10 cellular contexts compared by ENCODE assay signal in genomic region chrX:47662144-47662657, GRCh38. TPM values are rescaled to one million over a fixed set of nuclear protein-coding genes. Genes with fewer than 3 reads are reported as not detected.
A peak's percentile ranks its signal among the peaks of the same experiment; 100 is the strongest.
DNase-seq lines count a peak whose midpoint lies in the region; ATAC-seq and TF ChIP-seq lines count a peak whose summit lies in the region.
"Had no signal": no experiment of that assay in that cellular context is flagged by ENCODE, and none has a peak within 500 bp of the region (broad histone marks: within the 10 kb centered on the region; RNA-seq: fewer than 3 reads in every experiment).

No MANE protein-coding gene starts in this region.

- no peaks in the 10 kb centered on the region for H3K9me2 ChIP-seq in OCI-LY7 (ENCODE audit: insufficient read depth, low read length)

- H3K4me2 ChIP-seq in IMR-90 (ENCODE audit: low read depth, low read length): peak overlapping the region; percentile 19
- no peak overlapping the region for H3K4me2 ChIP-seq in OCI-LY7 (ENCODE audit: low read length)

- TF ChIP-seq CTCF in IMR-90 (conservative IDR thresholded peaks at IDR 0.05; ENCODE audit: low read depth, low read length) (no peak), OCI-LY7 (conservative IDR thresholded peaks at IDR 0.05; ENCODE audit: low read length) (no peak)

- H3K27ac ChIP-seq in IMR-90 (ENCODE audit: insufficient read depth, low read length) (peak overlapping the region; percentile 65), OCI-LY7 (ENCODE audit: low read depth, low read length, poor library complexity, severe bottlenecking) (no peak overlapping the region)

- peak overlapping the region; percentile 66 for H3K4me3 Mint-ChIP-seq in activated T-helper 1 cell treated with anti-CD3 and anti-CD28 coated beads, Interleukin-12 subunit alpha, Interleukin-12 subunit beta, Interleukin-2, Interleukin-4 antibody, amounts not matched to agents 30 ng/mL and 10 ng/mL and 1 ng/mL, durations not matched to agents 14 hours and 24 hours and 36 hours

- H2BK5ac ChIP-seq in IMR-90 (ENCODE audit: low read depth, low read length, poor library complexity, severe bottlenecking): peak overlapping the region; percentile 88

- DNase-seq in AG08395 (ENCODE audit: low spot score) (peak; percentile 70), IMR-90 (peak; percentile 93), kidney tubule cell (ENCODE audit: low spot score) (peak; percentile 95), NCI-H446 (lab: John Stamatoyannopoulos, UW) (no peak), OCI-LY7 (ENCODE audit: low spot score) (no peak), germinal center (ENCODE audit: low spot score) (no peak)
- no peak for DNase-seq in activated T-helper 1 cell treated with anti-CD3 and anti-CD28 coated beads, Interleukin-12 subunit alpha, Interleukin-12 subunit beta, Interleukin-2, Interleukin-4 antibody, amounts not matched to agents 30 ng/mL and 10 ng/mL and 1 ng/mL, durations not matched to agents 14 hours and 24 hours and 36 hours (ENCODE audit: low spot score)
- DNase-seq: NCI-H2029 treated with DMSO at 0.1 percent for 48 hours, small intestine had no signal

- H3K9ac ChIP-seq in IMR-90 (ENCODE audit: low read depth, low read length): no peak overlapping the region

- H2AK5ac ChIP-seq in IMR-90 (ENCODE audit: low read depth, low read length): peak overlapping the region; percentile 80

- H3K4me1 ChIP-seq in IMR-90 (ENCODE audit: control insufficient read depth, insufficient read depth, low read length) (peaks cover 4% of the 10 kb centered on the region; the same call in 1 of the 2 replicates), OCI-LY7 (ENCODE audit: insufficient read depth, low read length, poor library complexity, severe bottlenecking) (peaks cover 16% of the 10 kb centered on the region)

- H2BK120ac ChIP-seq in IMR-90 (ENCODE audit: low read depth, low read length): peak overlapping the region; percentile 97

- TF ChIP-seq POLR2A in IMR-90 (IDR thresholded peaks at IDR 0.05; ENCODE audit: low read depth, low read length): peak; percentile 31; the same call in 1 of the 2 replicates

- no peaks in the 10 kb centered on the region for H3K27me3 ChIP-seq in IMR-90 (ENCODE audit: control insufficient read depth, insufficient read depth, low read length)

- peak overlapping the region; percentile 88 for H2BK20ac ChIP-seq in IMR-90 (ENCODE audit: low read depth, low read length)

- ATAC-seq in IMR-90 (ENCODE audit: low read depth) (peak; percentile 27), HG02759 (IDR thresholded peaks at IDR 0.05; ENCODE audit: unreplicated experiment) (no peak)

- H3K79me1 ChIP-seq in IMR-90 (ENCODE audit: low read depth in 1 of 2, low read length in 2 of 2): peaks cover 11 to 14% of the 10 kb centered on the region in 2 experiments

- POLR2A ChIA-PET in IMR-90 (lab: Charles Lee; ENCODE audit: unreplicated experiment): no interaction called here
- POLR2A ChIA-PET in OCI-LY7 (lab: Charles Lee): interaction anchor here (0.9 kb wide), 1 partner anchor 9 kb away, joined by 3 read pairs; no protein-coding TSS in a partner anchor

- peak overlapping the region; percentile 15 for H3K18ac ChIP-seq in IMR-90 (ENCODE audit: low read depth, low read length)

- dilution Hi-C loops in IMR-90 (cut with HindIII; ENCODE audit: low sequenced_read_pairs, unreplicated experiment): no loop called here

- no peak for TF ChIP-seq RAD21 in IMR-90 (IDR thresholded peaks at IDR 0.05; ENCODE audit: low read length)

- H4K20me1 ChIP-seq in IMR-90 (ENCODE audit: insufficient read depth, low read length) (no peaks in the 10 kb centered on the region), OCI-LY7 (ENCODE audit: insufficient read depth, low read length) (no peaks in the 10 kb centered on the region)

- H3K9me3 Mint-ChIP-seq in activated T-helper 1 cell treated with anti-CD3 and anti-CD28 coated beads, Interleukin-12 subunit alpha, Interleukin-12 subunit beta, Interleukin-2, Interleukin-4 antibody, amounts not matched to agents 30 ng/mL and 10 ng/mL and 1 ng/mL, durations not matched to agents 14 hours and 24 hours and 36 hours: peaks cover 4% of the 10 kb centered on the region

- peak overlapping the region; percentile 79 to 96 for H4K8ac ChIP-seq in IMR-90 (ENCODE audit: low read depth in 2 of 2, low read length in 2 of 2)

- peak overlapping the region; percentile 57 for H3K56ac ChIP-seq in IMR-90 (ENCODE audit: extremely low read depth, insufficient read depth, low read length)

- H3K9me3 ChIP-seq in IMR-90 (ENCODE audit: control insufficient read depth, insufficient read depth, low read length) (no peaks in the 10 kb centered on the region), OCI-LY7 (ENCODE audit: low read length) (no peaks in the 10 kb centered on the region)

- peaks cover 20% of the 10 kb centered on the region for H3K36me3 Mint-ChIP-seq in activated T-helper 1 cell treated with anti-CD3 and anti-CD28 coated beads, Interleukin-12 subunit alpha, Interleukin-12 subunit beta, Interleukin-2, Interleukin-4 antibody, amounts not matched to agents 30 ng/mL and 10 ng/mL and 1 ng/mL, durations not matched to agents 14 hours and 24 hours and 36 hours (ENCODE audit: low read depth)

- H2AFZ ChIP-seq in IMR-90 (replicated peaks; ENCODE audit: low read length, poor library complexity): peak overlapping the region; percentile 82
- H2AFZ ChIP-seq in OCI-LY7 (ENCODE audit: low read length): no peak overlapping the region

- no peak overlapping the region for H2AK9ac ChIP-seq in IMR-90 (replicated peaks; ENCODE audit: low read depth, low read length, poor library complexity)

- H2BK15ac ChIP-seq in IMR-90 (ENCODE audit: low read depth, low read length): peak overlapping the region; percentile 96; the same call in 1 of the 3 replicates

- CTCF ChIA-PET in IMR-90 (lab: Yijun Ruan, JAX) (no interaction called here), OCI-LY7 (lab: Charles Lee; ENCODE audit: unreplicated experiment) (no interaction called here)

- peak overlapping the region; percentile 92 for H3K23ac ChIP-seq in IMR-90 (ENCODE audit: low read depth, low read length)

- intact Hi-C loops in IMR-90 (cut with micrococcal nuclease) (loop anchor here (1.0 kb wide), 1 partner anchor 174 kb away; the partner anchor contains the start of gene ZNF81), OCI-LY7 (cut with micrococcal nuclease; ENCODE audit: unreplicated experiment) (no loop called here)
- intact Hi-C loops in activated T-helper 1 cell treated with anti-CD3 and anti-CD28 coated beads, Interleukin-12 subunit alpha, Interleukin-12 subunit beta, Interleukin-2, Interleukin-4 antibody, amounts not matched to agents 30 ng/mL and 10 ng/mL and 1 ng/mL, durations not matched to agents 14 hours and 24 hours and 36 hours (cut with micrococcal nuclease): loop anchor here (1.0 to 5.0 kb wide), 7 partner anchors 13 to 365 kb away; partner anchors contain the start of genes TIMP1 and ZNF81

- peak overlapping the region; percentile 97 for H3K27ac Mint-ChIP-seq in activated T-helper 1 cell treated with anti-CD3 and anti-CD28 coated beads, Interleukin-12 subunit alpha, Interleukin-12 subunit beta, Interleukin-2, Interleukin-4 antibody, amounts not matched to agents 30 ng/mL and 10 ng/mL and 1 ng/mL, durations not matched to agents 14 hours and 24 hours and 36 hours

- peak overlapping the region; percentile 11; the same call in 1 of the 2 replicates for H4K5ac ChIP-seq in IMR-90 (ENCODE audit: low read depth, low read length)

- H3K4me1 Mint-ChIP-seq in activated T-helper 1 cell treated with anti-CD3 and anti-CD28 coated beads, Interleukin-12 subunit alpha, Interleukin-12 subunit beta, Interleukin-2, Interleukin-4 antibody, amounts not matched to agents 30 ng/mL and 10 ng/mL and 1 ng/mL, durations not matched to agents 14 hours and 24 hours and 36 hours (ENCODE audit: low read depth): peaks cover 22% of the 10 kb centered on the region

- H3K27me3 Mint-ChIP-seq in activated T-helper 1 cell treated with anti-CD3 and anti-CD28 coated beads, Interleukin-12 subunit alpha, Interleukin-12 subunit beta, Interleukin-2, Interleukin-4 antibody, amounts not matched to agents 30 ng/mL and 10 ng/mL and 1 ng/mL, durations not matched to agents 14 hours and 24 hours and 36 hours (ENCODE audit: insufficient read depth): no peaks in the 10 kb centered on the region

- H3K36me3 ChIP-seq in IMR-90 (ENCODE audit: control insufficient read depth, insufficient read depth, low read length) (0 out of 2 replicates have a peak, but pooled peaks cover 3% of the 10 kb centered on the region), OCI-LY7 (ENCODE audit: insufficient read depth, low read length) (peaks cover 8% of the 10 kb centered on the region)

- H3K14ac ChIP-seq in IMR-90 (replicated peaks; ENCODE audit: low read depth, low read length): peak overlapping the region; percentile 93

- H3K4me3 ChIP-seq in IMR-90 (ENCODE audit: insufficient read depth, low read depth, low read length) (no peak overlapping the region), OCI-LY7 (ENCODE audit: low read depth, low read length, poor library complexity, severe bottlenecking) (no peak overlapping the region)

- H4K91ac ChIP-seq in IMR-90 (ENCODE audit: insufficient read depth, low read depth, low read length): peak overlapping the region; percentile 95

- no TSS peak for BruUV-seq in IMR-90 (replicated peaks; lab: Mats Ljungman, UMichigan)
- no TSS peak for BruUV-seq in OCI-LY7 (replicated peaks; lab: Mats Ljungman, UMichigan)

- in situ Hi-C loops in IMR-90 (cut with MboI; ENCODE audit: low sequenced_read_pairs): no loop called here

- 0 out of 2 replicates have a peak, but pooled peaks cover 4% of the 10 kb centered on the region for H3K9me1 ChIP-seq in IMR-90 (ENCODE audit: insufficient read depth, low read length)

- H3K79me2 ChIP-seq in OCI-LY7 (ENCODE audit: insufficient read depth, low read depth, low read length): peaks cover 11% of the 10 kb centered on the region

- WGBS in IMR-90 (ENCODE audit: extremely low coverage in 2 of 2, insufficient read length in 1 of 2), 2 experiments: no CpG with 5 or more reads among the region's 1 CpG

- peak overlapping the region; percentile 91 for H3K4ac ChIP-seq in IMR-90 (ENCODE audit: low read depth, low read length)

RNA-seq across cellular contexts. Expression of gene UXT, which starts 3.2 kb away (rescaled TPM):
- total RNA-seq in IMR-90 (2012; rRNA removed): 128 and 164 TPM in 2 replicates
- 106 and 116 TPM in 2 replicates for polyA plus RNA-seq in IMR-90 (2012; rRNA removed)
- polyA plus RNA-seq in IMR-90 (2012; cell fraction: cytosol; rRNA removed): 161 and 187 TPM in 2 replicates
- polyA plus RNA-seq in IMR-90 (2012; cell fraction: nucleus; rRNA removed; ENCODE audit: low replicate concordance): 52.8 and 73.7 TPM in 2 replicates
- total RNA-seq in activated T-helper 1 cell treated with anti-CD3 and anti-CD28 coated beads, Interleukin-12 subunit alpha, Interleukin-12 subunit beta, Interleukin-2, Interleukin-4 antibody, amounts not matched to agents 30 ng/mL and 10 ng/mL and 1 ng/mL, durations not matched to agents 14 hours and 24 hours and 36 hours: 163 and 173 TPM in 2 replicates
- 250 and 284 TPM in 2 replicates for total RNA-seq in OCI-LY7 (2014; rRNA removed; shearing (Covaris generic))
- 171 and 201 TPM in 2 replicates for total RNA-seq in OCI-LY7 (2022)

RNA-seq across cellular contexts. Expression of gene ELK1, which starts 11.8 kb away (rescaled TPM):
- total RNA-seq in IMR-90 (2012; rRNA removed) (10.0 and 14.2 TPM in 2 replicates), OCI-LY7 (2022) (49.7 and 51.0 TPM in 2 replicates)
- 24.3 and 27.2 TPM in 2 replicates for polyA plus RNA-seq in IMR-90 (2012; rRNA removed)
- 18.5 and 31.6 TPM in 2 replicates for polyA plus RNA-seq in IMR-90 (2012; cell fraction: cytosol; rRNA removed)
- 20.5 and 21.8 TPM in 2 replicates for polyA plus RNA-seq in IMR-90 (2012; cell fraction: nucleus; rRNA removed; ENCODE audit: low replicate concordance)
- 99.3 TPM in 2 replicates for total RNA-seq in activated T-helper 1 cell treated with anti-CD3 and anti-CD28 coated beads, Interleukin-12 subunit alpha, Interleukin-12 subunit beta, Interleukin-2, Interleukin-4 antibody, amounts not matched to agents 30 ng/mL and 10 ng/mL and 1 ng/mL, durations not matched to agents 14 hours and 24 hours and 36 hours
- 23.0 and 23.3 TPM in 2 replicates for total RNA-seq in OCI-LY7 (2014; rRNA removed; shearing (Covaris generic))

RNA-seq across cellular contexts. Expression of gene CFP, which starts 32.5 kb away (rescaled TPM):
- total RNA-seq in IMR-90 (2012; rRNA removed) (under 0.01 TPM in 2 replicates), OCI-LY7 (2022) (4.1 and 4.2 TPM in 2 replicates)
- polyA plus RNA-seq in IMR-90 (2012; rRNA removed): 0.14 and 0.16 TPM in 2 replicates
- 0.08 TPM in 1 of 2 replicates, not detected in the other for polyA plus RNA-seq in IMR-90 (2012; cell fraction: cytosol; rRNA removed)
- 1.4 and 1.8 TPM in 2 replicates for polyA plus RNA-seq in IMR-90 (2012; cell fraction: nucleus; rRNA removed; ENCODE audit: low replicate concordance)
- 2.3 and 4.9 TPM in 2 replicates for total RNA-seq in activated T-helper 1 cell treated with anti-CD3 and anti-CD28 coated beads, Interleukin-12 subunit alpha, Interleukin-12 subunit beta, Interleukin-2, Interleukin-4 antibody, amounts not matched to agents 30 ng/mL and 10 ng/mL and 1 ng/mL, durations not matched to agents 14 hours and 24 hours and 36 hours
- 2.0 and 4.7 TPM in 2 replicates for total RNA-seq in OCI-LY7 (2014; rRNA removed; shearing (Covaris generic))

RNA-seq across cellular contexts. Expression of gene SYN1, which starts 42.5 kb away (rescaled TPM):
- under 0.01 TPM in 2 replicates for total RNA-seq in IMR-90 (2012; rRNA removed)
- 0.56 and 0.63 TPM in 2 replicates for polyA plus RNA-seq in IMR-90 (2012; rRNA removed)
- 0.39 and 0.44 TPM in 2 replicates for polyA plus RNA-seq in IMR-90 (2012; cell fraction: cytosol; rRNA removed)
- 0.33 and 0.71 TPM in 2 replicates for polyA plus RNA-seq in IMR-90 (2012; cell fraction: nucleus; rRNA removed; ENCODE audit: low replicate concordance)
- total RNA-seq in activated T-helper 1 cell treated with anti-CD3 and anti-CD28 coated beads, Interleukin-12 subunit alpha, Interleukin-12 subunit beta, Interleukin-2, Interleukin-4 antibody, amounts not matched to agents 30 ng/mL and 10 ng/mL and 1 ng/mL, durations not matched to agents 14 hours and 24 hours and 36 hours: 0.21 and 0.22 TPM in 2 replicates
- not detected in 2 replicates for total RNA-seq in OCI-LY7 (2014; rRNA removed; shearing (Covaris generic))
- not detected in 2 replicates for total RNA-seq in OCI-LY7 (2022)

Comparison
In these comparisons a context has a peak if more than half of its experiments do, and no peak if none do; other contexts are left out.
1. DNase-seq: peak in AG08395 (single experiment), IMR-90 (single experiment) and kidney tubule cell (single experiment); none in activated T-helper 1 cell treated with anti-CD3 and anti-CD28 coated beads, Interleukin-12 subunit alpha, Interleukin-12 subunit beta, Interleukin-2, Interleukin-4 antibody, amounts not matched to agents 30 ng/mL and 10 ng/mL and 1 ng/mL, durations not matched to agents 14 hours and 24 hours and 36 hours (single experiment), NCI-H446 (0 of 2), OCI-LY7 (single experiment) and germinal center (single experiment).